ENCODE assay signal across 12 cellular contexts in the genomic region with DNA sequence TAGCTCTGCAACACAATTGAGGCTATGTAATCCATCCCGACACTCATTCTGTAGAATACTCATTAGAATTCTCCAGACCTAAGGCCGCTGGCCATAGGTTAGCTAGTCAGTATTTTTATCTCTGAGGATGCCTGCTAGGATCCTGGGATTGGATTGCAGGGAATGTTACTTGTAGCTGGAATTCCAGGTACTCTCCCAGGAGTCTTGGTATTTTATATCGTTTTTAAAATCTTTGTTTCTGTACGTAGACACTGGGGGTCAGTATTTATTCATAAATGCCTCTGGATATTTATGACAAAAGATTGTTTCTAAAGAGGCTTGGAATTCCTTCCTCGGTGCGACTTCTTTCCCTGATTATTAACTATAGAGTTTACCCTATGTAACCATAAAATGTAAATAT. TPM values are rescaled to one million over a fixed set of nuclear protein-coding genes. Genes with fewer than 3 reads are reported as not detected.
DNase-seq lines count a peak whose midpoint lies in the region; ATAC-seq, FAIRE-seq and TF ChIP-seq lines count a peak whose summit lies in the region.
"Had no signal": no experiment of that assay in that cellular context is flagged by ENCODE, and none has a peak within 500 bp of the region (broad histone marks: within the 10 kb centered on the region; RNA-seq: fewer than 3 reads in every experiment).

No MANE protein-coding gene starts in this region.

- H2BK15ac ChIP-seq in H9 (ENCODE audit: low read depth, low read length) = no peak overlapping the region

- H3K18ac ChIP-seq in H9 (ENCODE audit: insufficient read length, low read depth, low read length) = no peak overlapping the region

- no peak overlapping the region for H3K27ac Mint-ChIP-seq in H9

- H3K4ac ChIP-seq in H9 (ENCODE audit: low read depth, low read length) = no peak overlapping the region

- H3K79me1 ChIP-seq in H9 (ENCODE audit: insufficient read depth, low read depth, low read length, poor library complexity, severe bottlenecking) = no peaks in the 10 kb centered on the region

- intact Hi-C loops in psoas muscle (cut with DNase I) = no loop called here

- no peak overlapping the region for H3K56ac ChIP-seq in H9 (ENCODE audit: insufficient read length, low read depth, low read length)

- no peak overlapping the region for H3K4me2 ChIP-seq in H9 (ENCODE audit: insufficient read depth, insufficient read length, low read length)
- H3K4me2 ChIP-seq in fibroblast of lung (ENCODE audit: extremely low read depth, insufficient read depth, low read length) = no peak overlapping the region

- no peak overlapping the region for H2BK5ac ChIP-seq in H9 (ENCODE audit: insufficient read length, low read length)

- H3K27me3 ChIP-seq in H9 (ENCODE audit: insufficient read depth, low read length) (no peaks in the 10 kb centered on the region), fibroblast of lung (ENCODE audit: control insufficient read depth, insufficient read depth, low read length) (no peaks in the 10 kb centered on the region), psoas muscle (ENCODE audit: insufficient read depth in 3 of 3, low read length in 2 of 3) (no peaks in the 10 kb centered on the region)
- H3K27me3 ChIP-seq: SJCRH30 had no signal

- H3K27ac ChIP-seq in H9 (ENCODE audit: insufficient read length, low read depth, low read length) (no peak overlapping the region), fibroblast of lung (ENCODE audit: insufficient read depth, low read length) (no peak overlapping the region), psoas muscle (no peak overlapping the region)
- H3K27ac ChIP-seq: epithelial cell of prostate, SJCRH30 had no signal

- no peaks in the 10 kb centered on the region for H3K36me3 Mint-ChIP-seq in H9 (ENCODE audit: insufficient read depth in 1 of 3, low read depth in 3 of 3)

- peak; percentile 72 for FAIRE-seq in RCC 7860 (lab: Jason Lieb, UNC)
- FAIRE-seq: GM18507 had no signal

- no peaks in the 10 kb centered on the region for H3K79me2 ChIP-seq in H9 (ENCODE audit: insufficient read depth, low read length)
- no peaks in the 10 kb centered on the region for H3K79me2 ChIP-seq in fibroblast of lung (ENCODE audit: control insufficient read depth, insufficient read depth, low read length)

- H3K9me3 ChIP-seq in H9 (ENCODE audit: control insufficient read depth, low read depth, low read length) (no peaks in the 10 kb centered on the region), fibroblast of lung (ENCODE audit: control insufficient read depth, insufficient read depth, low read depth, low read length) (no peaks in the 10 kb centered on the region), psoas muscle (no peaks in the 10 kb centered on the region)
- H3K9me3 ChIP-seq: SJCRH30 had no signal

- no peak overlapping the region for H2AK5ac ChIP-seq in H9 (ENCODE audit: insufficient read length, low read length)

- H3T11ph ChIP-seq in H9 (ENCODE audit: low read length) = no peak overlapping the region

- no peak overlapping the region for H2BK12ac ChIP-seq in H9 (ENCODE audit: insufficient read length, low read depth, low read length)

- no peak overlapping the region for H2BK20ac ChIP-seq in H9 (ENCODE audit: low read depth, low read length, poor library complexity, severe bottlenecking)

- no peak overlapping the region for H4K8ac ChIP-seq in H9 (replicated peaks; ENCODE audit: insufficient read length, low read depth, low read length)

- H3K27me3 Mint-ChIP-seq in H9 (ENCODE audit: low read depth) = no peaks in the 10 kb centered on the region

- H3K4me3 Mint-ChIP-seq in H9 = no peak overlapping the region
- H3K4me3 Mint-ChIP-seq: naive thymus-derived CD8-positive, alpha-beta T cell had no signal

- H3K4me3 ChIP-seq in fibroblast of lung (replicated peaks in 1 of 4; ENCODE audit: control extremely low read depth in 1 of 4, insufficient read depth in 1 of 4, low read depth in 3 of 4, low read length in 4 of 4) = no peak overlapping the region
- no peak overlapping the region for H3K4me3 ChIP-seq in psoas muscle
- H3K4me3 ChIP-seq: SJCRH30 had no signal

- H3K36me3 ChIP-seq in fibroblast of lung (ENCODE audit: control insufficient read depth, insufficient read depth, low read length) = no peaks in the 10 kb centered on the region
- H3K36me3 ChIP-seq in psoas muscle (ENCODE audit: insufficient read depth in 1 of 2, low read depth in 1 of 2) = no peaks in the 10 kb centered on the region
- H3K36me3 ChIP-seq: SJCRH30 had no signal

- DNase-seq in H9 (no peak), RCC 7860 (ENCODE audit: low spot score) (peak; percentile 51), fibroblast of lung (ENCODE audit: low read depth in 2 of 2) (peak; percentile 39 to 66), psoas muscle (no peak), omental fat pad (ENCODE audit: low spot score) (no peak), NOMO-1 (lab: John Stamatoyannopoulos, UW; ENCODE audit: unreplicated experiment in 2 of 2) (no peak)
- DNase-seq: activated T-cell treated with anti-CD3 and anti-CD28 coated beads for 4 hours; naive thymus-derived CD8-positive, alpha-beta T cell had no signal

- H2AFZ ChIP-seq in H9 (ENCODE audit: low read length) (no peak overlapping the region), fibroblast of lung (ENCODE audit: low read length) (no peak overlapping the region)

- H3K4me1 ChIP-seq in H9 (ENCODE audit: insufficient read depth, low read length) (no peaks in the 10 kb centered on the region), fibroblast of lung (ENCODE audit: control insufficient read depth, extremely low read depth, insufficient read depth, low read length) (peaks cover 8% of the 10 kb centered on the region), psoas muscle (peaks cover 3% of the 10 kb centered on the region)

- H3K4me1 Mint-ChIP-seq in H9 = peaks cover 5 to 7% of the 10 kb centered on the region in 2 experiments

- H2BK120ac ChIP-seq in H9 (ENCODE audit: low read depth, low read length, poor library complexity, severe bottlenecking) = no peak overlapping the region

- H3K14ac ChIP-seq in H9 (ENCODE audit: insufficient read depth, low read length) = no peak overlapping the region

- H3K23ac ChIP-seq in H9 (ENCODE audit: insufficient read length, low read depth, low read length) = no peak overlapping the region

- H3K23me2 ChIP-seq in H9 (ENCODE audit: insufficient read length, low read depth, low read length, poor library complexity, severe bottlenecking) = no peaks in the 10 kb centered on the region

- H3K9ac ChIP-seq in H9 (ENCODE audit: extremely low read depth, insufficient read length, low read length) (no peak overlapping the region), fibroblast of lung (ENCODE audit: insufficient read depth, low read length) (no peak overlapping the region)

- H4K20me1 ChIP-seq in H9 (ENCODE audit: control insufficient read depth, insufficient read depth, insufficient read length) (no peaks in the 10 kb centered on the region), fibroblast of lung (ENCODE audit: control insufficient read depth, extremely low read depth, insufficient read depth, low read length) (no peaks in the 10 kb centered on the region)

- ATAC-seq in psoas muscle (no peak), omental fat pad (ENCODE audit: low FRiP score) (no peak), GM19467 (IDR thresholded peaks at IDR 0.05; ENCODE audit: unreplicated experiment) (no peak)
- ATAC-seq: naive thymus-derived CD8-positive, alpha-beta T cell had no signal

- WGBS in H9 (ENCODE audit: extremely low coverage, insufficient read length, low lambda C conversion rate) = no CpG with 5 or more reads among the region's 6 CpGs
- WGBS in psoas muscle, 3 donors = 32 to 35% (median 35%) methylated on average over 6 of the region's 6 CpGs

- TF ChIP-seq CTCF in H9 (conservative IDR thresholded peaks at IDR 0.05) = 0 out of 3 replicates have a peak, but pooled peaks have one; percentile 17
- TF ChIP-seq CTCF in fibroblast of lung (conservative IDR thresholded peaks at IDR 0.05 in 1 of 2, IDR thresholded peaks at IDR 0.05 in 1 of 2; ENCODE audit: low read depth in 1 of 2, low read length in 2 of 2) = peak; percentile 29 to 36
- TF ChIP-seq CTCF in psoas muscle (IDR thresholded peaks at IDR 0.05) = peak; percentile 19
- TF ChIP-seq CTCF in omental fat pad (IDR thresholded peaks at IDR 0.05) = no peak

- H3K9me3 Mint-ChIP-seq in H9 = no peaks in the 10 kb centered on the region
- H3K9me3 Mint-ChIP-seq: naive thymus-derived CD8-positive, alpha-beta T cell had no signal

- H4K91ac ChIP-seq in H9 (ENCODE audit: insufficient read length, low read depth, low read length) = no peak overlapping the region

- no peak overlapping the region for H4K5ac ChIP-seq in H9 (ENCODE audit: insufficient read length, low read depth, low read length)

RNA-seq across cellular contexts. Expression of a gene that starts 40.1 kb away (rescaled TPM):
- total RNA-seq in H9 (2021) (14.0 and 14.4 TPM in 2 replicates), fibroblast of lung (19.0 and 25.8 TPM in 2 replicates), psoas muscle (10 to 100 TPM; 10.1 to 14.9 (median 12.4) TPM), omental fat pad (10 to 100 TPM in 3 of 4 donors, 1 to 10 TPM in 1; 6.6 to 20.0 (median 13.5) TPM)
- polyA plus RNA-seq in fibroblast of lung (24.0 and 29.7 TPM in 2 replicates), psoas muscle (10 to 100 TPM; 25.3 to 55.7 (median 54.4) TPM)
- 13.7 and 16.8 TPM in 2 replicates for polyA plus RNA-seq in fibroblast of lung (2012)
- polyA minus RNA-seq in fibroblast of lung (ENCODE audit: low replicate concordance) = 1.6 TPM in 1 of 2 replicates, not detected in the other

Comparison
In these comparisons a context has a peak if more than half of its experiments do, and no peak if none do; other contexts are left out.
1. DNase-seq: peak in RCC 7860 (single experiment) and fibroblast of lung (2 of 2); none in H9 (single experiment), psoas muscle (0 of 2), omental fat pad (single experiment) and NOMO-1 (0 of 2).
2. CTCF ChIP-seq: peak in H9 (single experiment), fibroblast of lung (2 of 2) and psoas muscle (single experiment); none in omental fat pad (0 of 3).